ENCODE assay signal across 8 cellular contexts in the genomic region with DNA sequence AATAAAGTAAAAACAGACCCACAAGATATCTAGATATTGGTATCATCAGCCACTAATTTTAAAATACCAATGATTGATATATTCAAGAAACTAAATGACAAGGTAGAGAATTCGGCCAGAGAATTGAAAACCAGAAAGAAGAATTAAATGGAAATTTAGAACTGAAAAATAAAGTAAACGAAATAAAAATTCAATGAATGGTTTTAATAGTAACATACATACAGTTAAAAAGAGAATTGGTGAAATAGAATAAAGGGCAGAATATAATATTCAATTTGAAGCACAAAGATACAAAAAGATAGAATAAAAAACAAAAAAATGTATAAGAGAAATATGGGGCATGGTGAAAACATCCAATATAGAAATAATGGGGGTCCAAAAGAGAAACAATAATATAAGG.
"Had no signal": no experiment of that assay in that cellular context is flagged by ENCODE, and none has a peak within 500 bp of the region (broad histone marks: within the 10 kb centered on the region; RNA-seq: fewer than 3 reads in every experiment).

No MANE protein-coding gene starts in this region.

- H3K9me3 ChIP-seq: HAP-1 had no signal

- H3K27ac ChIP-seq: GM23248 had no signal

- H3K36me3 ChIP-seq: HAP-1 had no signal

- DNase-seq: GM23248, GOT3, H7, IMR-90, KBM-7 had no signal

- H3K4me1 ChIP-seq: HAP-1 had no signal

- FAIRE-seq: HTR-8/SVneo had no signal

- ATAC-seq: HCT116 had no signal

- H2AFZ ChIP-seq: GM23248 had no signal

- H3K9ac ChIP-seq: GM23248 had no signal

- H3K4me3 ChIP-seq: GM23248, HAP-1 had no signal
